34 cellular contexts compared by ENCODE assay signal in genomic region chr18:76498064-76498463, GRCh38. TPM values are rescaled to one million over a fixed set of nuclear protein-coding genes. Genes with fewer than 3 reads are reported as not detected.
DNase-seq lines count a peak whose midpoint lies in the region; ATAC-seq and TF ChIP-seq lines count a peak whose summit lies in the region.
"Had no signal": no experiment of that assay in that cellular context is flagged by ENCODE, and none has a peak within 500 bp of the region (broad histone marks: within the 10 kb centered on the region; RNA-seq: fewer than 3 reads in every experiment).

No MANE protein-coding gene starts in this region.

- H3K36me3 ChIP-seq in GM23248 (ENCODE audit: low read depth) (no peaks in the 10 kb centered on the region), SK-N-MC (ENCODE audit: insufficient read depth, low read length) (no peaks in the 10 kb centered on the region), tibial nerve (no peaks in the 10 kb centered on the region), mucosa of descending colon (ENCODE audit: low read depth) (no peaks in the 10 kb centered on the region)
- H3K36me3 ChIP-seq: neutrophil, right atrium auricular region, vagina had no signal

- no peaks in the 10 kb centered on the region for H3K9me3 ChIP-seq in GM23248 (ENCODE audit: low read depth)
- no peaks in the 10 kb centered on the region for H3K9me3 ChIP-seq in SK-N-MC (ENCODE audit: low read depth, low read length)
- no peaks in the 10 kb centered on the region for H3K9me3 ChIP-seq in tibial nerve
- no peaks in the 10 kb centered on the region for H3K9me3 ChIP-seq in mucosa of descending colon
- H3K9me3 ChIP-seq: neutrophil, right atrium auricular region, testis, vagina had no signal

- no peak overlapping the region for H3K9ac ChIP-seq in GM23248
- no peak overlapping the region for H3K9ac ChIP-seq in SK-N-MC (ENCODE audit: insufficient read length)

- no peaks in the 10 kb centered on the region for H4K20me1 ChIP-seq in GM23248 (ENCODE audit: insufficient read depth)

- peak overlapping the region; percentile 69 for H2AFZ ChIP-seq in GM23248

- H3K4me1 ChIP-seq in GM23248 (ENCODE audit: insufficient read depth) (no peaks in the 10 kb centered on the region), tibial nerve (peaks cover 0 to 46% (median 5%) of the 10 kb centered on the region in 4 donors), mucosa of descending colon (ENCODE audit: low read depth) (no peaks in the 10 kb centered on the region)

- H3K27me3 ChIP-seq in GM23248 (replicated peaks; ENCODE audit: insufficient read depth) (no peaks in the 10 kb centered on the region), tibial nerve (no peaks in the 10 kb centered on the region)
- H3K27me3 ChIP-seq: neutrophil, right atrium auricular region, testis, vagina had no signal

- H3K4me2 ChIP-seq in GM23248 (ENCODE audit: unreplicated experiment): no peak overlapping the region
- H3K4me2 ChIP-seq: smooth muscle cell had no signal

- 24% methylated on average over 6 of the region's 6 CpGs for WGBS in GM23248 (ENCODE audit: low coverage in 1 of 2, low lambda C conversion rate in 2 of 2, missing lambda C conversion rate in 2 of 2), 2 experiments
- WGBS in tibial nerve, 2 donors: 25 to 26% methylated on average over 6 of the region's 6 CpGs

- in situ Hi-C loops in GM23248 (cut with MboI): no loop called here

- H3K79me2 ChIP-seq in GM23248 (ENCODE audit: insufficient read depth): no peaks in the 10 kb centered on the region

- intact Hi-C loops in mucosa of descending colon (cut with DNase I, micrococcal nuclease): no loop called here

- no peak for TF ChIP-seq POLR2A in tibial nerve (IDR thresholded peaks at IDR 0.05)

- H3K4me3 ChIP-seq in GM23248 (no peak overlapping the region), SK-N-MC (peak overlapping the region; percentile 9; the same call in 1 of the 2 replicates), tibial nerve (no peak overlapping the region), mucosa of descending colon (no peak overlapping the region)
- H3K4me3 ChIP-seq: right atrium auricular region, smooth muscle cell, testis, vagina had no signal

- no peak for DNase-seq in GM23248
- DNase-seq in NOMO-1 (lab: John Stamatoyannopoulos, UW; ENCODE audit: unreplicated experiment in 2 of 2): peak; percentile 37 to 56
- DNase-seq in SK-N-MC (ENCODE audit: low read depth, low spot score): no peak
- DNase-seq in tibial nerve (ENCODE audit: low spot score in 2 of 2): no peak
- no peak for DNase-seq in dedifferentiated amniotic fluid mesenchymal stem cell (ENCODE audit: extremely low spot score)
- no peak for DNase-seq in mucosa of descending colon
- DNase-seq: activated CD4-positive, alpha-beta T cell treated with anti-CD3 and anti-CD28 coated beads, Interleukin-2, amount 50 U/mL, for 48 hours; activated CD4-positive, CD25-positive, alpha-beta regulatory T cell; activated naive CD4-positive, alpha-beta T cell; activated T-cell treated with anti-CD3 and anti-CD28 coated beads, Interleukin-2, amount 50 U/mL, for 72 hours; central memory CD4-positive, alpha-beta T cell; dermis blood vessel endothelial cell; DMS153; endodermal cell; HCEC 1CT; head of caudate nucleus; Kasumi-1; mesenchymal stem cell; NCI-H1092 treated with DMSO at 0.1 percent for 48 hours; NCI-H1694 treated with DMSO at 0.1 percent for 48 hours; NCI-H2171 treated with DMSO at 0.1 percent for 48 hours; NCI-H510A; posterior cingulate gyrus; SHP77; stimulated activated naive CD4-positive, alpha-beta T cell treated with Interleukin-2 at 50 U/mL for 16 hours; SW 1271; testis had no signal

- peaks cover 23% of the 10 kb centered on the region for H3F3A ChIP-seq in GM23248 (ENCODE audit: insufficient read depth)

- no peak for TF ChIP-seq CTCF in tibial nerve (IDR thresholded peaks at IDR 0.05)
- no peak for TF ChIP-seq CTCF in mucosa of descending colon (IDR thresholded peaks at IDR 0.05)

- no peak overlapping the region for H3K27ac ChIP-seq in GM23248
- peak overlapping the region; percentile 99 for H3K27ac ChIP-seq in SK-N-MC
- H3K27ac ChIP-seq in tibial nerve: peak overlapping the region in 3 of 4 donors; percentile 21 to 99 (median 97)
- H3K27ac ChIP-seq: right atrium auricular region, vagina had no signal

- ATAC-seq in HG03135 (IDR thresholded peaks at IDR 0.05; ENCODE audit: unreplicated experiment): no peak
- no peak for ATAC-seq in mucosa of descending colon
- ATAC-seq: activated T-cell treated with anti-CD3 and anti-CD28 coated beads, Interleukin-2, amount 50 U/mL, for 72 hours; HepG2; left lobe of liver had no signal

- H3K9me2 ChIP-seq in GM23248 (ENCODE audit: insufficient read depth): no peaks in the 10 kb centered on the region

- TF ChIP-seq EP300 in tibial nerve (IDR thresholded peaks at IDR 0.05): no peak

RNA-seq across cellular contexts. Expression of gene ZNF516, which starts 3.0 kb away (rescaled TPM):
- 18.0 and 29.4 TPM in 2 replicates for total RNA-seq in GM23248 (2014; rRNA removed; shearing (Covaris generic))
- polyA plus RNA-seq in GM23248 (2016; fragmentation: Nextera tagmentation; extraction: Ambion mirVana): 16.1 and 17.8 TPM in 2 replicates
- 10 to 100 TPM; 31.4 to 63.0 (median 45.5) TPM for total RNA-seq in tibial nerve
- total RNA-seq in mucosa of descending colon: 10 to 100 TPM; 22.0 to 47.9 (median 23.2) TPM

Comparison
In these comparisons a context has a peak if more than half of its experiments do, and no peak if none do; other contexts are left out.
1. DNase-seq: peak in NOMO-1 (2 of 2); none in GM23248 (single experiment), SK-N-MC (single experiment), tibial nerve (0 of 2), dedifferentiated amniotic fluid mesenchymal stem cell (single experiment) and mucosa of descending colon (0 of 3).